22 cellular contexts compared by ENCODE assay signal in genomic region chr3:13682331-13683013, GRCh38.
"Had no signal": no experiment of that assay in that cellular context is flagged by ENCODE, and none has a peak within 500 bp of the region (broad histone marks: within the 10 kb centered on the region; RNA-seq: fewer than 3 reads in every experiment).

No MANE protein-coding gene starts in this region.

- H2AFZ ChIP-seq: hepatocyte had no signal

- H3K4me1 ChIP-seq: foreskin keratinocyte, left ventricle myocardium inferior, lower lobe of right lung, testis, transverse colon had no signal

- H3K9me3 ChIP-seq: left ventricle myocardium inferior, lower lobe of right lung, ovary, testis, transverse colon had no signal

- H3K4me2 ChIP-seq: hepatocyte had no signal

- H3K27ac Mint-ChIP-seq: effector memory CD8-positive, alpha-beta T cell; memory B cell; natural killer cell treated with Interleukin-12 subunit alpha and Interleukin-12 subunit beta and Interleukin-15 and Interleukin-18, amount 100 ng/mL, for 72 hours; progenitor cell of endocrine pancreas had no signal

- H3K27ac ChIP-seq: dorsolateral prefrontal cortex, foreskin keratinocyte, hepatocyte, left ventricle myocardium inferior, lower lobe of right lung, ovary, testis, transverse colon had no signal

- H3K36me3 Mint-ChIP-seq: natural killer cell treated with Interleukin-12 subunit alpha and Interleukin-12 subunit beta and Interleukin-15 and Interleukin-18, amount 100 ng/mL, for 72 hours had no signal

- H3K36me3 ChIP-seq: left ventricle myocardium inferior, lower lobe of right lung, ovary, transverse colon had no signal

- H3K4me1 Mint-ChIP-seq: central memory CD8-positive, alpha-beta T cell had no signal

- FAIRE-seq: kidney, small intestine had no signal

- H3K79me2 ChIP-seq: hepatocyte had no signal

- H3K9me3 Mint-ChIP-seq: central memory CD8-positive, alpha-beta T cell; effector memory CD8-positive, alpha-beta T cell; natural killer cell treated with Interleukin-12 subunit alpha and Interleukin-12 subunit beta and Interleukin-15 and Interleukin-18, amount 100 ng/mL, for 72 hours had no signal

- ATAC-seq: effector memory CD8-positive, alpha-beta T cell; foreskin keratinocyte; left cardiac atrium; lower lobe of right lung; natural killer cell treated with Interleukin-12 subunit alpha and Interleukin-12 subunit beta and Interleukin-15 and Interleukin-18, amount 100 ng/mL, for 72 hours; right cardiac atrium had no signal

- H3K27me3 ChIP-seq: hepatocyte, ovary, testis, transverse colon had no signal

- DNase-seq: cortex of kidney; dorsolateral prefrontal cortex; effector memory CD8-positive, alpha-beta T cell; foreskin keratinocyte; head of caudate nucleus; kidney; left cardiac atrium; left ventricle myocardium inferior; lower lobe of right lung; midbrain; ovary; right cardiac atrium; small intestine; stimulated activated CD4-positive, alpha-beta T cell treated with anti-CD3 and anti-CD28 coated beads, Interleukin-12 subunit alpha, Interleukin-12 subunit beta, amount 100 ng/mL, for 4 hours; testis; transverse colon had no signal

- H3K4me3 ChIP-seq: dorsolateral prefrontal cortex, hepatocyte, left ventricle myocardium inferior, lower lobe of right lung, ovary, testis, transverse colon had no signal

- H3K4me3 Mint-ChIP-seq: central memory CD8-positive, alpha-beta T cell; effector memory CD8-positive, alpha-beta T cell; memory B cell; natural killer cell treated with Interleukin-12 subunit alpha and Interleukin-12 subunit beta and Interleukin-15 and Interleukin-18, amount 100 ng/mL, for 72 hours; stimulated activated naive CD8-positive, alpha-beta T cell treated with anti-CD3 and anti-CD28 coated beads, Interleukin-15, Interleukin-2, amounts not matched to agents 100 ng/mL and 50 ng/mL, for 24 hours had no signal
